In the genomic region with DNA sequence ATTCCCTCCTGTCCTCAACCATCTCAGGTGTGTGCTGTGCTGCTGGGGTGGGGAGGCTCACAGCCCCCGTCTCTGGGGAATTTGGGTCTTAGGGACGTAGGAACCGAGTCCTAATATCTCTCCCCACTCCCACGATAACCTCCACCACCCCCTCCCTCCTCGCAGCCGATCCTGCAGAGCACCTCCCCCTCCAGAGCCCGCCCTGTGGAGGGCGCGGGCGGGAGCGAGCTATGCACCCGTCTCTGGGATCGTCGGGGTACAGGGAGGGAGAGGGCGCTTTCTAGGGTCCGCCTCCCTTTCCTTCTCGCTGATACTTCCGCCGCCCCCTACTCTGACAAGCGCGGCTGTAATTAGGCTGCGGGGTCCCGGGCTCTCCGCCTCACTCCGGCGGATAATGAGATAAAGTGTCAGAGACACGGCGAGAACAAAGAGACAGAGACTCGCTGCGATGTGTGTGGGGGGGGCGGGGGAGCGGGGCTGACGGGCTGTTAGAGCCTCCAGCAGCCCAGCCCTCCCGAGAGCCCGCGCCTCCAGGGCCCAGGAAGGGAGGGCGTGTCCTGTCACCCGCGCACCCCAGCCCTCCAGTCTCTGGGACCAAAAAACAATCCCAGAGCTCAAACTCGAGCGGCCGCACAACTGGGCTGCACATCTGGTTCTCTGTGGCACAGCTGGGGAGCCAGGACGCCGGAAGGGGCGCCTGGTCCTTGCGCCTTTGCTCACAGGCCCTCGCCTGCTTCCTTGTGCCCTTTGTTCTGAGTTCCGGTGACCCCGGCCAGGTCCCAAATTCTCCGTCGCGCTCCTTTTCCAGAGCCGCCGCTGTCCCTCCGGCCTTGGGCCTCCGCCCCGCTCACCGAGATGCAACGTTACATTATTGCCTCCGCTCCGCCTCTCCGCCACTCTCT, we compare ENCODE assay signal across 8 cellular contexts. TPM values are rescaled to one million over a fixed set of nuclear protein-coding genes. Genes with fewer than 3 reads are reported as not detected.
A peak's percentile ranks its signal among the peaks of the same experiment; 100 is the strongest.
DNase-seq lines count a peak whose midpoint lies in the region; ATAC-seq and TF ChIP-seq lines count a peak whose summit lies in the region.

No MANE protein-coding gene starts in this region.

- peaks cover 39% of the 10 kb centered on the region for H3K27me3 Mint-ChIP-seq in activated T-helper 2 cell treated with anti-CD3 and anti-CD28 coated beads, Interferon-gamma antibody, Interleukin-2, Interleukin-4, amounts not matched to agents 10 μg/mL and 5 μg/mL and 100 μg/mL, durations not matched to agents 14 hours and 24 hours and 36 hours (ENCODE audit: low read depth)

- WGBS in testis, 2 donors: 10 to 13% methylated on average over 56 to 58 of the region's 62 CpGs

- H3K79me2 ChIP-seq in KMS-11 (ENCODE audit: insufficient read depth, low read depth): no peaks in the 10 kb centered on the region

- peak overlapping the region; percentile 95 for H2AFZ ChIP-seq in KMS-11 (ENCODE audit: low read depth)

- H3K9me3 Mint-ChIP-seq in activated T-helper 2 cell treated with anti-CD3 and anti-CD28 coated beads, Interferon-gamma antibody, Interleukin-2, Interleukin-4, amounts not matched to agents 10 μg/mL and 5 μg/mL and 100 μg/mL, durations not matched to agents 14 hours and 24 hours and 36 hours: no peaks in the 10 kb centered on the region

- H3K4me1 Mint-ChIP-seq in activated T-helper 2 cell treated with anti-CD3 and anti-CD28 coated beads, Interferon-gamma antibody, Interleukin-2, Interleukin-4, amounts not matched to agents 10 μg/mL and 5 μg/mL and 100 μg/mL, durations not matched to agents 14 hours and 24 hours and 36 hours (ENCODE audit: low read depth): peaks cover 37% of the 10 kb centered on the region

- H3K36me3 Mint-ChIP-seq in activated T-helper 2 cell treated with anti-CD3 and anti-CD28 coated beads, Interferon-gamma antibody, Interleukin-2, Interleukin-4, amounts not matched to agents 10 μg/mL and 5 μg/mL and 100 μg/mL, durations not matched to agents 14 hours and 24 hours and 36 hours (ENCODE audit: low read depth): peaks cover 33% of the 10 kb centered on the region

- H3K36me3 ChIP-seq in KMS-11 (ENCODE audit: insufficient read depth) (peaks cover 10% of the 10 kb centered on the region; the same call in 1 of the 2 replicates), testis (ENCODE audit: low read depth, missing control alignments) (no peaks in the 10 kb centered on the region)

- no peak for TF ChIP-seq POLR2A in testis (IDR thresholded peaks at IDR 0.05)

- H3K9ac ChIP-seq in KMS-11: no peak overlapping the region; the same call in 1 of the 2 replicates

- H3K4me2 ChIP-seq in KMS-11: peak overlapping the region; percentile 99

- intact Hi-C loops in activated T-helper 2 cell treated with anti-CD3 and anti-CD28 coated beads, Interferon-gamma antibody, Interleukin-2, Interleukin-4, amounts not matched to agents 10 μg/mL and 5 μg/mL and 100 μg/mL, durations not matched to agents 14 hours and 24 hours and 36 hours (cut with micrococcal nuclease): loop anchor here (1.0 to 2.0 kb wide), 2 partner anchors 9 to 13 kb away; a partner anchor contains a TSS
- intact Hi-C loops in testis (cut with DNase I; ENCODE audit: low total_unique reads): no loop called here

- H3K4me3 Mint-ChIP-seq in activated T-helper 2 cell treated with anti-CD3 and anti-CD28 coated beads, Interferon-gamma antibody, Interleukin-2, Interleukin-4, amounts not matched to agents 10 μg/mL and 5 μg/mL and 100 μg/mL, durations not matched to agents 14 hours and 24 hours and 36 hours (ENCODE audit: low read depth): peak overlapping the region; percentile 91

- H3K27me3 ChIP-seq in KMS-11 (ENCODE audit: insufficient read depth, low read depth) (peaks cover 55% of the 10 kb centered on the region), testis (no peaks in the 10 kb centered on the region)

- H3K4me3 ChIP-seq in KMS-11 (IDR thresholded peaks at IDR 0.05; ENCODE audit: insufficient read depth, low read depth, low read length): no peak overlapping the region
- H3K4me3 ChIP-seq in testis: peak overlapping the region; percentile 46 to 48

- H3K9me3 ChIP-seq in testis: no peaks in the 10 kb centered on the region

- DNase-seq in DMS53 (lab: John Stamatoyannopoulos, UW) (peak; percentile 83), islet precursor cell (peak; percentile 73), testis (no peak), GM19240 (ENCODE audit: insufficient read length, low spot score) (no peak), DMS114 treated with DMSO at 0.1 percent for 48 hours (lab: John Stamatoyannopoulos, UW; ENCODE audit: unreplicated experiment) (no peak)
- DNase-seq in activated T-helper 2 cell treated with anti-CD3 and anti-CD28 coated beads, Interferon-gamma antibody, Interleukin-2, Interleukin-4, amounts not matched to agents 10 μg/mL and 5 μg/mL and 100 μg/mL, durations not matched to agents 14 hours and 24 hours and 36 hours (ENCODE audit: low spot score): no peak

- H4K20me1 ChIP-seq in KMS-11 (ENCODE audit: insufficient read depth): no peaks in the 10 kb centered on the region

- no peak for TF ChIP-seq CTCF in KMS-11 (conservative IDR thresholded peaks at IDR 0.05; ENCODE audit: low read depth, low read length)
- no peak for TF ChIP-seq CTCF in testis (IDR thresholded peaks at IDR 0.05)

- H3K27ac Mint-ChIP-seq in activated T-helper 2 cell treated with anti-CD3 and anti-CD28 coated beads, Interferon-gamma antibody, Interleukin-2, Interleukin-4, amounts not matched to agents 10 μg/mL and 5 μg/mL and 100 μg/mL, durations not matched to agents 14 hours and 24 hours and 36 hours: no peak overlapping the region

- H3K27ac ChIP-seq in KMS-11 (no peak overlapping the region), testis (no peak overlapping the region)

- ATAC-seq in HG03439 (IDR thresholded peaks at IDR 0.05; ENCODE audit: unreplicated experiment): no peak

- H3K4me1 ChIP-seq in KMS-11 (ENCODE audit: low read depth, poor library complexity, severe bottlenecking): peaks cover 52% of the 10 kb centered on the region
- H3K4me1 ChIP-seq in testis: peaks cover 29% of the 10 kb centered on the region

RNA-seq across cellular contexts. Expression of a gene that starts 8.7 kb away (rescaled TPM):
- 295 and 307 TPM in 2 replicates for total RNA-seq in activated T-helper 2 cell treated with anti-CD3 and anti-CD28 coated beads, Interferon-gamma antibody, Interleukin-2, Interleukin-4, amounts not matched to agents 10 μg/mL and 5 μg/mL and 100 μg/mL, durations not matched to agents 14 hours and 24 hours and 36 hours
- total RNA-seq in testis: 10 to 100 TPM; 25.9 to 33.9 TPM
- polyA plus RNA-seq in testis (ENCODE audit: insufficient read depth, low read depth, low replicate concordance): 24.8 TPM

RNA-seq across cellular contexts. Expression of a gene that starts 12.8 kb away (rescaled TPM):
- 5.6 and 6.1 TPM in 2 replicates for total RNA-seq in activated T-helper 2 cell treated with anti-CD3 and anti-CD28 coated beads, Interferon-gamma antibody, Interleukin-2, Interleukin-4, amounts not matched to agents 10 μg/mL and 5 μg/mL and 100 μg/mL, durations not matched to agents 14 hours and 24 hours and 36 hours
- total RNA-seq in testis: 10 to 100 TPM in 1 of 2 donors, 1 to 10 TPM in 1; 5.0 to 12.0 TPM
- polyA plus RNA-seq in testis (ENCODE audit: insufficient read depth, low read depth, low replicate concordance): 23.4 TPM

RNA-seq across cellular contexts. Expression of a gene that starts 21.6 kb away (rescaled TPM):
- 0.82 and 0.90 TPM in 2 replicates for total RNA-seq in activated T-helper 2 cell treated with anti-CD3 and anti-CD28 coated beads, Interferon-gamma antibody, Interleukin-2, Interleukin-4, amounts not matched to agents 10 μg/mL and 5 μg/mL and 100 μg/mL, durations not matched to agents 14 hours and 24 hours and 36 hours
- 1 to 10 TPM; 7.5 to 7.7 TPM for total RNA-seq in testis
- 1.8 TPM for polyA plus RNA-seq in testis (ENCODE audit: insufficient read depth, low read depth, low replicate concordance)

Comparison
In these comparisons a context has a peak if more than half of its experiments do, and no peak if none do; other contexts are left out.
1. DNase-seq: peak in DMS53 (single experiment) and islet precursor cell (single experiment); none in activated T-helper 2 cell treated with anti-CD3 and anti-CD28 coated beads, Interferon-gamma antibody, Interleukin-2, Interleukin-4, amounts not matched to agents 10 μg/mL and 5 μg/mL and 100 μg/mL, durations not matched to agents 14 hours and 24 hours and 36 hours (single experiment), testis (single experiment), GM19240 (single experiment) and DMS114 treated with DMSO at 0.1 percent for 48 hours (single experiment).